ENCODE assay signal across 8 cellular contexts in the genomic region with DNA sequence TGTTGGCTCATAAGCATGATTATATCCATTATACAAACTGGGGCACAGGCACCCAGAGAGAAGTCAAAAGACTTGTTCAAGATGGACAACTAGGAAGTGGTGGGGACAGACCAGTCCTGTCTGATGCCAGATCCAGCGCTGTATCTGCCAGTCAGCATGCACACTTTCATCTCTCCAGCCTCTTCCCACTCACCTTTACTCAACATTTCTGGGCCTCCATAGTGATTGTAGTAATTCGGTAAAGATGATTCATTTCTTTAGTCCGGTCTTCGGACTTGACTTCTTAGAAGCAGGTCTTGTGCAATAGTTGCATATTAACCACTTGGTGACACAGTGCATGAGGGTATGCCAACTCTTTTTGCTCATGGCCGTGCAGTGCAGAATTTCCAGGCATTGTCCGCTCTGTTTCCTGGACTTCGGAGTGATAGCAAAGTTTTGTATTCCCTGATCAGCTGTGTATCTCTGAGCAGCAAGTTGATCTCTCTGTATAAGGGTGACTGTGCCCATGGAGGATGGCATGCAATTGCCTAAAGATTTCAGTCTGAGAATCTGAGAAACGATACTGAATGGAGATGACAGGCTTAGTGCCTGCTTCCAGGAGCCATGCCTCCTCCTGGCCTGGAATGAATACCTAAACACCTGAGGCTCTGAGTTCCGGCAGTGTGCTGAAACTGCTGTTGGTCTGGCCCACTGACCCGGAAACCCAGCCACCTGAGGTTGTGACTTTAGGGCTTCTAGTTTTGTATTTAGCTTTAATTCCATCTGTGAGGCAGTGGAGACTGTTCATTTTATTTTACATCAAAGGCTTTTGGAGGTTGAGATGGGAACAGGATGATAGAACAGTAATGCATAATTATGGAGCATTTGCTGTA. TPM values are rescaled to one million over a fixed set of nuclear protein-coding genes. Genes with fewer than 3 reads are reported as not detected.
A peak's percentile ranks its signal among the peaks of the same experiment; 100 is the strongest.
DNase-seq lines count a peak whose midpoint lies in the region; ATAC-seq, FAIRE-seq and TF ChIP-seq lines count a peak whose summit lies in the region.

No MANE protein-coding gene starts in this region.

- intact Hi-C loops in ovary (cut with DNase I), result no loop called here

- peak overlapping the region; percentile 9 for H3K9ac ChIP-seq in MM.1S (ENCODE audit: low read length)

- peaks cover 61% of the 10 kb centered on the region for H3F3A ChIP-seq in MM.1S (ENCODE audit: insufficient read depth, low read length)

- H4K20me1 ChIP-seq in MM.1S (ENCODE audit: insufficient read depth, low read length), result no peaks in the 10 kb centered on the region

- CTCF ChIA-PET in A549 (lab: Yijun Ruan, JAX), result interaction anchor here (1.0 to 2.7 kb wide), 7 partner anchors 9 to 36 kb away, joined by 3 to 25 read pairs (median 4); no protein-coding TSS in a partner anchor

- H3K4me3 ChIP-seq in A549 (peak overlapping the region; percentile 40), MM.1S (ENCODE audit: low read length) (peak overlapping the region; percentile 33; the same call in 1 of the 2 replicates), bronchial epithelial cell (ENCODE audit: low read depth, low read length) (no peak overlapping the region), ovary (no peak overlapping the region)

- POLR2A ChIA-PET in A549 (lab: Yijun Ruan, JAX), result interaction anchor here (0.5 to 3.7 kb wide), 2 partner anchors 14 to 20 kb away, joined by 4 to 35 read pairs; no protein-coding TSS in a partner anchor

- H3K4me1 ChIP-seq in A549 (peaks cover 79% of the 10 kb centered on the region), MM.1S (ENCODE audit: low read length) (peaks cover 77% of the 10 kb centered on the region), ovary (ENCODE audit: insufficient read depth) (peaks cover 19% of the 10 kb centered on the region)

- H3K36me3 ChIP-seq in MM.1S (replicated peaks; ENCODE audit: insufficient read depth, low read length) (no peaks in the 10 kb centered on the region), bronchial epithelial cell (ENCODE audit: control insufficient read depth, insufficient read depth, low read length) (no peaks in the 10 kb centered on the region), ovary (no peaks in the 10 kb centered on the region)

- no peak overlapping the region for H2AFZ ChIP-seq in MM.1S (ENCODE audit: low read length)

- peaks cover 88% of the 10 kb centered on the region for H3K79me2 ChIP-seq in MM.1S (ENCODE audit: low read length)

- no peaks in the 10 kb centered on the region for H3K9me2 ChIP-seq in MM.1S (replicated peaks; ENCODE audit: insufficient read depth, low read length)

- no peak for TF ChIP-seq POLR2A in A549 (IDR thresholded peaks at IDR 0.05; ENCODE audit: low read length)
- TF ChIP-seq POLR2A in ovary (IDR thresholded peaks at IDR 0.05), result no peak

- TF ChIP-seq RAD21 in A549 (conservative IDR thresholded peaks at IDR 0.05 in 1 of 2, IDR thresholded peaks at IDR 0.05 in 1 of 2), result peak; percentile 5 to 21; a peak in 2 of 5 replicates

- H3K27ac ChIP-seq in A549 (peak overlapping the region; percentile 94), MM.1S (ENCODE audit: low read length) (peak overlapping the region; percentile 80), ovary (no peak overlapping the region)

- peak; percentile 80 to 84; a peak in 2 of 5 replicates for TF ChIP-seq EP300 in A549 (IDR thresholded peaks at IDR 0.05)
- peak; percentile 73 for TF ChIP-seq EP300 in ovary (IDR thresholded peaks at IDR 0.05)

- WGBS in A549 (ENCODE audit: missing lambda C conversion rate), result 5% methylated on average over 10 of the region's 10 CpGs
- 68 to 80% (median 70%) methylated on average over 10 of the region's 10 CpGs for WGBS in ovary, 3 donors

- no peak for TF ChIP-seq CTCF in A549 (IDR thresholded peaks at IDR 0.05)
- TF ChIP-seq CTCF in MM.1S (IDR thresholded peaks at IDR 0.05; ENCODE audit: low read length), result no peak
- no peak for TF ChIP-seq CTCF in bronchial epithelial cell (IDR thresholded peaks at IDR 0.05; ENCODE audit: insufficient read depth, low read length, severe bottlenecking)
- TF ChIP-seq CTCF in ovary (IDR thresholded peaks at IDR 0.05), result no peak

- no peaks in the 10 kb centered on the region for H3K9me3 ChIP-seq in A549
- H3K9me3 ChIP-seq in MM.1S (replicated peaks; ENCODE audit: insufficient read depth, low read length), result no peaks in the 10 kb centered on the region
- H3K9me3 ChIP-seq in ovary, result no peaks in the 10 kb centered on the region

- ATAC-seq in A549, result peak; percentile 62 to 67

- DNase-seq in A549 (ENCODE audit: low read depth in 1 of 2, low spot score in 1 of 2) (peak; percentile 86 to 89), GM19240 (ENCODE audit: insufficient read length, low spot score) (peak; percentile 23), MM.1S (peak; percentile 34), bronchial epithelial cell (ENCODE audit: low read depth) (peak; percentile 93), ovary (no peak), iPS-NIHi11 (ENCODE audit: low spot score) (no peak), NCI-H2227 treated with DMSO at 0.1 percent for 48 hours (lab: John Stamatoyannopoulos, UW) (no peak)
- no peak for DNase-seq in activated CD4-positive, alpha-beta T cell treated with anti-CD3 and anti-CD28 coated beads for 4 hours

- H3K4me2 ChIP-seq in A549 (peak overlapping the region; percentile 100), MM.1S (ENCODE audit: low read depth, low read length) (peak overlapping the region; percentile 80)

- no peaks in the 10 kb centered on the region for H3K27me3 ChIP-seq in MM.1S (replicated peaks; ENCODE audit: insufficient read depth, low read length)
- H3K27me3 ChIP-seq in bronchial epithelial cell (ENCODE audit: control insufficient read depth, insufficient read depth, low read length), result no peaks in the 10 kb centered on the region
- no peaks in the 10 kb centered on the region for H3K27me3 ChIP-seq in ovary

- FAIRE-seq in A549 (lab: Jason Lieb, UNC), result peak; percentile 74
- FAIRE-seq in bronchial epithelial cell (lab: Jason Lieb, UNC), result no peak

TF ChIP-seq in A549, 52 proteins besides CTCF, POLR2A, EP300 and RAD21:
- TF ChIP-seq MYC (IDR thresholded peaks at IDR 0.05; ENCODE audit: borderline replicate concordance, low read length), result no peak
- TF ChIP-seq GATA3 (IDR thresholded peaks at IDR 0.05; ENCODE audit: borderline replicate concordance), result peak; percentile 85; the same call in 1 of the 2 replicates
- TF ChIP-seq JUN (IDR thresholded peaks at IDR 0.05), result peak; percentile 62 to 80; a peak in 4 of 5 replicates
- TF ChIP-seq, protein P1, sequence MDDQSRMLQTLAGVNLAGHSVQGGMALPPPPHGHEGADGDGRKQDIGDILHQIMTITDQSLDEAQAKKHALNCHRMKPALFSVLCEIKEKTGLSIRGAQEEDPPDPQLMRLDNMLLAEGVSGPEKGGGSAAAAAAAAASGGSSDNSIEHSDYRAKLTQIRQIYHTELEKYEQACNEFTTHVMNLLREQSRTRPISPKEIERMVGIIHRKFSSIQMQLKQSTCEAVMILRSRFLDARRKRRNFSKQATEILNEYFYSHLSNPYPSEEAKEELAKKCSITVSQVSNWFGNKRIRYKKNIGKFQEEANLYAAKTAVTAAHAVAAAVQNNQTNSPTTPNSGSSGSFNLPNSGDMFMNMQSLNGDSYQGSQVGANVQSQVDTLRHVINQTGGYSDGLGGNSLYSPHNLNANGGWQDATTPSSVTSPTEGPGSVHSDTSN (IDR thresholded peaks at IDR 0.05), result 0 out of 2 replicates have a peak, but pooled peaks have one; percentile 37
- TF ChIP-seq MAFK (IDR thresholded peaks at IDR 0.05; ENCODE audit: partially characterized antibody), result peak; percentile 81
- no peak for TF ChIP-seq NFE2L2 (conservative IDR thresholded peaks at IDR 0.05; ENCODE audit: low read length)
- peak; percentile 99 to 100 for TF ChIP-seq CEBPB (IDR thresholded peaks at IDR 0.05)
- peak; percentile 96 for TF ChIP-seq FOSL2 (IDR thresholded peaks at IDR 0.05)
- peak; percentile 90 for TF ChIP-seq FOSL2 (CRISPR knock-in tag; IDR thresholded peaks at IDR 0.05)
- TF ChIP-seq HDAC2 (IDR thresholded peaks at IDR 0.05), result no peak
- TF ChIP-seq, protein P2, sequence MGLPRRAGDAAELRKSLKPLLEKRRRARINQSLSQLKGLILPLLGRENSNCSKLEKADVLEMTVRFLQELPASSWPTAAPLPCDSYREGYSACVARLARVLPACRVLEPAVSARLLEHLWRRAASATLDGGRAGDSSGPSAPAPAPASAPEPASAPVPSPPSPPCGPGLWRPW (IDR thresholded peaks at IDR 0.05), result peak; percentile 66; the same call in 1 of the 2 replicates
- TF ChIP-seq BHLHE40 (IDR thresholded peaks at IDR 0.05; ENCODE audit: low read depth, low read length), result 0 out of 2 replicates have a peak, but pooled peaks have one; percentile 5
- TF ChIP-seq, protein P3, sequence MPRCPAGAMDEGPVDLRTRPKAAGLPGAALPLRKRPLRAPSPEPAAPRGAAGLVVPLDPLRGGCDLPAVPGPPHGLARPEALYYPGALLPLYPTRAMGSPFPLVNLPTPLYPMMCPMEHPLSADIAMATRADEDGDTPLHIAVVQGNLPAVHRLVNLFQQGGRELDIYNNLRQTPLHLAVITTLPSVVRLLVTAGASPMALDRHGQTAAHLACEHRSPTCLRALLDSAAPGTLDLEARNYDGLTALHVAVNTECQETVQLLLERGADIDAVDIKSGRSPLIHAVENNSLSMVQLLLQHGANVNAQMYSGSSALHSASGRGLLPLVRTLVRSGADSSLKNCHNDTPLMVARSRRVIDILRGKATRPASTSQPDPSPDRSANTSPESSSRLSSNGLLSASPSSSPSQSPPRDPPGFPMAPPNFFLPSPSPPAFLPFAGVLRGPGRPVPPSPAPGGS (IDR thresholded peaks at IDR 0.05), result peak; percentile 81; the same call in 2 of the 3 replicates
- no peak for TF ChIP-seq HOXA7 (CRISPR knock-in tag; IDR thresholded peaks at IDR 0.05)
- TF ChIP-seq, protein P4, sequence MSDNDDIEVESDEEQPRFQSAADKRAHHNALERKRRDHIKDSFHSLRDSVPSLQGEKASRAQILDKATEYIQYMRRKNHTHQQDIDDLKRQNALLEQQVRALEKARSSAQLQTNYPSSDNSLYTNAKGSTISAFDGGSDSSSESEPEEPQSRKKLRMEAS (IDR thresholded peaks at IDR 0.05), result peak; percentile 89
- TF ChIP-seq JUNB (IDR thresholded peaks at IDR 0.05), result peak; percentile 95
- TF ChIP-seq SMC3 (IDR thresholded peaks at IDR 0.05), result peak; percentile 46; the same call in 1 of the 3 replicates

RNA-seq across cellular contexts. Expression of a gene that starts 39.0 kb away (rescaled TPM):
- polyA plus RNA-seq in A549 (2011; rRNA removed) (57.5 and 66.9 TPM in 2 replicates), A549 (2017; fragmentation: RNase III; extraction: RNeasy Plus Mini Kit Qiagen cat#74134 plus additional on column Dnase treatment) (111 to 115 TPM (median 114 TPM) in 3 replicates), ovary (100 to 1,000 TPM in 1 of 2 donors, 10 to 100 TPM in 1; 53.6 to 142 TPM)
- polyA plus RNA-seq in A549 (2012; cell fraction: cytosol; rRNA removed), result 83.3 and 105 TPM in 2 replicates
- polyA plus RNA-seq in A549 (2012; cell fraction: nucleus; rRNA removed), result 194 and 199 TPM in 2 replicates
- polyA minus RNA-seq in A549 (2011; rRNA and poly(A)+ RNA removed), result 50.1 and 58.6 TPM in 2 replicates
- total RNA-seq in bronchial epithelial cell (31.9 and 37.4 TPM in 2 replicates), ovary (10 to 100 TPM; 38.6 to 95.7 (median 83.7) TPM)

Comparison
In these comparisons a context has a peak if more than half of its experiments do, and no peak if none do; other contexts are left out.
1. DNase-seq: peak in A549 (2 of 2), GM19240 (single experiment), MM.1S (single experiment) and bronchial epithelial cell (single experiment); none in ovary (0 of 5), iPS-NIHi11 (single experiment), NCI-H2227 treated with DMSO at 0.1 percent for 48 hours (single experiment) and activated CD4-positive, alpha-beta T cell treated with anti-CD3 and anti-CD28 coated beads for 4 hours (0 of 2).
2. H3K27ac ChIP-seq: peak in A549 (2 of 2) and MM.1S (single experiment); none in ovary (0 of 2).
3. H3K4me3 ChIP-seq: peak in A549 (single experiment) and MM.1S (single experiment); none in bronchial epithelial cell (single experiment) and ovary (single experiment).